ENCODE assay signal across 1 cellular context in the genomic region with DNA sequence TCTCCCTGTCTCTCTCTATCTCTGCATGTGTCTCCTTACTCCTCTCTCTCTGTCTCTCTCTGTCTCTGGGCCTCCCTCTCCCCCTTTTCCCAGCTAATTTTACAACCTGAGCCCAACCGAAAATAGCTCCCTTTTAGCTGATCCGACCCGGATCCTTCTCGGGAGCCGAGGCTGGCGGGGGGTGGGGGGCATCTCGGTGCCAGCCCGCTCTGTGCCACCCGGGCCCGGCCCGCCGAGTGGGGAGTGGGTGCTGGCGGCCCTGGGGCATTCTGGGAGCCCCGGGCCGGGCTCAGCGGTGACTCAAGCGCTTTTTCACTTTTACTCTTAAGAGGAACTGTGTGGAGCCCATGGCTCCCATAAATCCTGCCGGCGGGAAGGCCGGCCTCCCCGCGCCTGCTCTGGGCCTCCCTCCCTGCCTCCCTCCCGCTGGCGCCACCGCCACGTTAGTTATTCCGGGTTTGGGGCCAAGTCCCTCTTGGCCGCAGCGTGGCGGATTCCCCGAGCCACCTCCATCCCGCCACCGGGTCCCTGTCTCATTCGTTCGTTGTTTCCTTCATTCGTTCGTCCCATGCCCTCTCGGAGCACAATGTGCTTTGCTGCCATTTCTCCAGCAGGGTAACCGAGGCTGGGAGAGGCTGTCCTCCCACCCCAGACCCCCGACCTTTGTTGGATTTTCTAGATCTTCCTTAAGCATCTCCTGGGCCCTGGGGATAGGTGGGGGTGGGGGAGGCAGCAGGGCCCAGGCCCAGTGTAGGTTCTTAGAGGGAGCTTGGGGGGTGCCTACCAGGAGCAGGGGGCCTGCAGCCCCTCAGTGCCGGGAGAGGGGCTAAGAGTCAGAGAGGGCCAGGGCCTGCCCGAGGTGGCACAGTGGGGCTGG.
TF ChIP-seq lines count a peak whose summit lies in the region.

No MANE protein-coding gene starts in this region.

TF ChIP-seq in K562, 482 proteins besides CTCF, POLR2A, EP300 and RAD21 (continued from another document and continues in another):
- TF ChIP-seq, protein P1, sequence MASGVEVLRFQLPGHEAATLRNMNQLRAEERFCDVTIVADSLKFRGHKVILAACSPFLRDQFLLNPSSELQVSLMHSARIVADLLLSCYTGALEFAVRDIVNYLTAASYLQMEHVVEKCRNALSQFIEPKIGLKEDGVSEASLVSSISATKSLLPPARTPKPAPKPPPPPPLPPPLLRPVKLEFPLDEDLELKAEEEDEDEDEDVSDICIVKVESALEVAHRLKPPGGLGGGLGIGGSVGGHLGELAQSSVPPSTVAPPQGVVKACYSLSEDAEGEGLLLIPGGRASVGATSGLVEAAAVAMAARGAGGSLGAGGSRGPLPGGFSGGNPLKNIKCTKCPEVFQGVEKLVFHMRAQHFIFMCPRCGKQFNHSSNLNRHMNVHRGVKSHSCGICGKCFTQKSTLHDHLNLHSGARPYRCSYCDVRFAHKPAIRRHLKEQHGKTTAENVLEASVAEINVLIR (CRISPR knock-in tag; IDR thresholded peaks at IDR 0.05) = no peak
- no peak for TF ChIP-seq ZBTB1 (CRISPR knock-in tag; IDR thresholded peaks at IDR 0.05; ENCODE audit: borderline replicate concordance, low read depth)
- no peak for TF ChIP-seq ELF2 (CRISPR knock-in tag; IDR thresholded peaks at IDR 0.05)
- TF ChIP-seq, protein P2, sequence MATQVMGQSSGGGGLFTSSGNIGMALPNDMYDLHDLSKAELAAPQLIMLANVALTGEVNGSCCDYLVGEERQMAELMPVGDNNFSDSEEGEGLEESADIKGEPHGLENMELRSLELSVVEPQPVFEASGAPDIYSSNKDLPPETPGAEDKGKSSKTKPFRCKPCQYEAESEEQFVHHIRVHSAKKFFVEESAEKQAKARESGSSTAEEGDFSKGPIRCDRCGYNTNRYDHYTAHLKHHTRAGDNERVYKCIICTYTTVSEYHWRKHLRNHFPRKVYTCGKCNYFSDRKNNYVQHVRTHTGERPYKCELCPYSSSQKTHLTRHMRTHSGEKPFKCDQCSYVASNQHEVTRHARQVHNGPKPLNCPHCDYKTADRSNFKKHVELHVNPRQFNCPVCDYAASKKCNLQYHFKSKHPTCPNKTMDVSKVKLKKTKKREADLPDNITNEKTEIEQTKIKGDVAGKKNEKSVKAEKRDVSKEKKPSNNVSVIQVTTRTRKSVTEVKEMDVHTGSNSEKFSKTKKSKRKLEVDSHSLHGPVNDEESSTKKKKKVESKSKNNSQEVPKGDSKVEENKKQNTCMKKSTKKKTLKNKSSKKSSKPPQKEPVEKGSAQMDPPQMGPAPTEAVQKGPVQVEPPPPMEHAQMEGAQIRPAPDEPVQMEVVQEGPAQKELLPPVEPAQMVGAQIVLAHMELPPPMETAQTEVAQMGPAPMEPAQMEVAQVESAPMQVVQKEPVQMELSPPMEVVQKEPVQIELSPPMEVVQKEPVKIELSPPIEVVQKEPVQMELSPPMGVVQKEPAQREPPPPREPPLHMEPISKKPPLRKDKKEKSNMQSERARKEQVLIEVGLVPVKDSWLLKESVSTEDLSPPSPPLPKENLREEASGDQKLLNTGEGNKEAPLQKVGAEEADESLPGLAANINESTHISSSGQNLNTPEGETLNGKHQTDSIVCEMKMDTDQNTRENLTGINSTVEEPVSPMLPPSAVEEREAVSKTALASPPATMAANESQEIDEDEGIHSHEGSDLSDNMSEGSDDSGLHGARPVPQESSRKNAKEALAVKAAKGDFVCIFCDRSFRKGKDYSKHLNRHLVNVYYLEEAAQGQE (CRISPR knock-in tag; IDR thresholded peaks at IDR 0.05; ENCODE audit: low read depth) = no peak
- no peak for TF ChIP-seq HEY1 (CRISPR knock-in tag; IDR thresholded peaks at IDR 0.05; ENCODE audit: borderline replicate concordance)
- TF ChIP-seq YY1 (IDR thresholded peaks at IDR 0.05; ENCODE audit: borderline replicate concordance in 1 of 3, control insufficient read depth in 1 of 3, extremely low read depth in 1 of 3, insufficient read depth in 3 of 3, insufficient read length in 1 of 3, insufficient replicate concordance in 2 of 3, low read depth in 1 of 3, low read length in 2 of 3) = peak in 2 of 3 experiments; percentile 5 to 41
- TF ChIP-seq ZNF668 (CRISPR knock-in tag; IDR thresholded peaks at IDR 0.05) = no peak
- TF ChIP-seq SREBF2 (CRISPR knock-in tag; IDR thresholded peaks at IDR 0.05) = no peak
- TF ChIP-seq, protein P3, sequence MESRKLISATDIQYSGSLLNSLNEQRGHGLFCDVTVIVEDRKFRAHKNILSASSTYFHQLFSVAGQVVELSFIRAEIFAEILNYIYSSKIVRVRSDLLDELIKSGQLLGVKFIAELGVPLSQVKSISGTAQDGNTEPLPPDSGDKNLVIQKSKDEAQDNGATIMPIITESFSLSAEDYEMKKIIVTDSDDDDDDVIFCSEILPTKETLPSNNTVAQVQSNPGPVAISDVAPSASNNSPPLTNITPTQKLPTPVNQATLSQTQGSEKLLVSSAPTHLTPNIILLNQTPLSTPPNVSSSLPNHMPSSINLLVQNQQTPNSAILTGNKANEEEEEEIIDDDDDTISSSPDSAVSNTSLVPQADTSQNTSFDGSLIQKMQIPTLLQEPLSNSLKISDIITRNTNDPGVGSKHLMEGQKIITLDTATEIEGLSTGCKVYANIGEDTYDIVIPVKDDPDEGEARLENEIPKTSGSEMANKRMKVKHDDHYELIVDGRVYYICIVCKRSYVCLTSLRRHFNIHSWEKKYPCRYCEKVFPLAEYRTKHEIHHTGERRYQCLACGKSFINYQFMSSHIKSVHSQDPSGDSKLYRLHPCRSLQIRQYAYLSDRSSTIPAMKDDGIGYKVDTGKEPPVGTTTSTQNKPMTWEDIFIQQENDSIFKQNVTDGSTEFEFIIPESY (CRISPR knock-in tag; IDR thresholded peaks at IDR 0.05) = no peak
- no peak for TF ChIP-seq ZNF140 (CRISPR knock-in tag; IDR thresholded peaks at IDR 0.05)
- no peak for TF ChIP-seq GTF2A2 (tag; IDR thresholded peaks at IDR 0.05)
- 0 out of 2 replicates have a peak, but pooled peaks have one; percentile 4 for TF ChIP-seq JUND (IDR thresholded peaks at IDR 0.05; ENCODE audit: borderline replicate concordance, low read depth, low read length)
- no peak for TF ChIP-seq JUND (tag; IDR thresholded peaks at IDR 0.05; ENCODE audit: borderline replicate concordance, low read depth, low read length)
- no peak for TF ChIP-seq SLC30A9 (CRISPR knock-in tag; IDR thresholded peaks at IDR 0.05)
- TF ChIP-seq ILK (tag; IDR thresholded peaks at IDR 0.05; ENCODE audit: borderline replicate concordance, low read depth) = no peak
- TF ChIP-seq, protein P4, sequence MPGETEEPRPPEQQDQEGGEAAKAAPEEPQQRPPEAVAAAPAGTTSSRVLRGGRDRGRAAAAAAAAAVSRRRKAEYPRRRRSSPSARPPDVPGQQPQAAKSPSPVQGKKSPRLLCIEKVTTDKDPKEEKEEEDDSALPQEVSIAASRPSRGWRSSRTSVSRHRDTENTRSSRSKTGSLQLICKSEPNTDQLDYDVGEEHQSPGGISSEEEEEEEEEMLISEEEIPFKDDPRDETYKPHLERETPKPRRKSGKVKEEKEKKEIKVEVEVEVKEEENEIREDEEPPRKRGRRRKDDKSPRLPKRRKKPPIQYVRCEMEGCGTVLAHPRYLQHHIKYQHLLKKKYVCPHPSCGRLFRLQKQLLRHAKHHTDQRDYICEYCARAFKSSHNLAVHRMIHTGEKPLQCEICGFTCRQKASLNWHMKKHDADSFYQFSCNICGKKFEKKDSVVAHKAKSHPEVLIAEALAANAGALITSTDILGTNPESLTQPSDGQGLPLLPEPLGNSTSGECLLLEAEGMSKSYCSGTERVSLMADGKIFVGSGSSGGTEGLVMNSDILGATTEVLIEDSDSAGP (CRISPR knock-in tag; IDR thresholded peaks at IDR 0.05) = no peak
- TF ChIP-seq, protein P5, sequence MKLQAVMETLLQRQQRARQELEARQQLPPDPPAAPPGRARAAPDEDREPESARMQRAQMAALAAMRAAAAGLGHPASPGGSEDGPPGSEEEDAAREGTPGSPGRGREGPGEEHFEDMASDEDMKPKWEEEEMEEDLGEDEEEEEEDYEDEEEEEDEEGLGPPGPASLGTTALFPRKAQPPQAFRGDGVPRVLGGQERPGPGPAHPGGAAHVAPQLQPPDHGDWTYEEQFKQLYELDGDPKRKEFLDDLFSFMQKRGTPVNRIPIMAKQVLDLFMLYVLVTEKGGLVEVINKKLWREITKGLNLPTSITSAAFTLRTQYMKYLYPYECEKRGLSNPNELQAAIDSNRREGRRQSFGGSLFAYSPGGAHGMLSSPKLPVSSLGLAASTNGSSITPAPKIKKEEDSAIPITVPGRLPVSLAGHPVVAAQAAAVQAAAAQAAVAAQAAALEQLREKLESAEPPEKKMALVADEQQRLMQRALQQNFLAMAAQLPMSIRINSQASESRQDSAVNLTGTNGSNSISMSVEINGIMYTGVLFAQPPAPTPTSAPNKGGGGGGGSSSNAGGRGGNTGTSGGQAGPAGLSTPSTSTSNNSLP (IDR thresholded peaks at IDR 0.05; ENCODE audit: borderline replicate concordance, low read depth, low read length) = no peak
- TF ChIP-seq PTTG1 (tag; IDR thresholded peaks at IDR 0.05; ENCODE audit: low read depth) = no peak
- peak; percentile 67 for TF ChIP-seq MEIS2 (IDR thresholded peaks at IDR 0.05; ENCODE audit: partially characterized antibody)
- no peak for TF ChIP-seq STAT5A (IDR thresholded peaks at IDR 0.05; ENCODE audit: borderline replicate concordance, low read length)
- TF ChIP-seq, protein P6, sequence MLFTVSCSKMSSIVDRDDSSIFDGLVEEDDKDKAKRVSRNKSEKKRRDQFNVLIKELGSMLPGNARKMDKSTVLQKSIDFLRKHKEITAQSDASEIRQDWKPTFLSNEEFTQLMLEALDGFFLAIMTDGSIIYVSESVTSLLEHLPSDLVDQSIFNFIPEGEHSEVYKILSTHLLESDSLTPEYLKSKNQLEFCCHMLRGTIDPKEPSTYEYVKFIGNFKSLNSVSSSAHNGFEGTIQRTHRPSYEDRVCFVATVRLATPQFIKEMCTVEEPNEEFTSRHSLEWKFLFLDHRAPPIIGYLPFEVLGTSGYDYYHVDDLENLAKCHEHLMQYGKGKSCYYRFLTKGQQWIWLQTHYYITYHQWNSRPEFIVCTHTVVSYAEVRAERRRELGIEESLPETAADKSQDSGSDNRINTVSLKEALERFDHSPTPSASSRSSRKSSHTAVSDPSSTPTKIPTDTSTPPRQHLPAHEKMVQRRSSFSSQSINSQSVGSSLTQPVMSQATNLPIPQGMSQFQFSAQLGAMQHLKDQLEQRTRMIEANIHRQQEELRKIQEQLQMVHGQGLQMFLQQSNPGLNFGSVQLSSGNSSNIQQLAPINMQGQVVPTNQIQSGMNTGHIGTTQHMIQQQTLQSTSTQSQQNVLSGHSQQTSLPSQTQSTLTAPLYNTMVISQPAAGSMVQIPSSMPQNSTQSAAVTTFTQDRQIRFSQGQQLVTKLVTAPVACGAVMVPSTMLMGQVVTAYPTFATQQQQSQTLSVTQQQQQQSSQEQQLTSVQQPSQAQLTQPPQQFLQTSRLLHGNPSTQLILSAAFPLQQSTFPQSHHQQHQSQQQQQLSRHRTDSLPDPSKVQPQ (CRISPR knock-in tag; IDR thresholded peaks at IDR 0.05; ENCODE audit: borderline replicate concordance) = no peak
- no peak for TF ChIP-seq IRF2 (CRISPR knock-in tag; IDR thresholded peaks at IDR 0.05)
- TF ChIP-seq KLF16 (IDR thresholded peaks at IDR 0.05) = no peak
- TF ChIP-seq KHSRP (IDR thresholded peaks at IDR 0.05) = no peak
- TF ChIP-seq, protein P7, sequence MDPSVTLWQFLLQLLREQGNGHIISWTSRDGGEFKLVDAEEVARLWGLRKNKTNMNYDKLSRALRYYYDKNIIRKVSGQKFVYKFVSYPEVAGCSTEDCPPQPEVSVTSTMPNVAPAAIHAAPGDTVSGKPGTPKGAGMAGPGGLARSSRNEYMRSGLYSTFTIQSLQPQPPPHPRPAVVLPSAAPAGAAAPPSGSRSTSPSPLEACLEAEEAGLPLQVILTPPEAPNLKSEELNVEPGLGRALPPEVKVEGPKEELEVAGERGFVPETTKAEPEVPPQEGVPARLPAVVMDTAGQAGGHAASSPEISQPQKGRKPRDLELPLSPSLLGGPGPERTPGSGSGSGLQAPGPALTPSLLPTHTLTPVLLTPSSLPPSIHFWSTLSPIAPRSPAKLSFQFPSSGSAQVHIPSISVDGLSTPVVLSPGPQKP (CRISPR knock-in tag; IDR thresholded peaks at IDR 0.05) = no peak
- TF ChIP-seq MYNN (IDR thresholded peaks at IDR 0.05) = no peak
- TF ChIP-seq MYNN (CRISPR knock-in tag; IDR thresholded peaks at IDR 0.05) = no peak
- TF ChIP-seq SP1 (CRISPR knock-in tag; IDR thresholded peaks at IDR 0.05) = no peak
- peak; percentile 15; the same call in 1 of the 2 replicates for TF ChIP-seq POLR2AphosphoS5 (IDR thresholded peaks at IDR 0.05; ENCODE audit: control insufficient read depth, insufficient read depth, low read depth, low read length)
- no peak for TF ChIP-seq TRIM24 (IDR thresholded peaks at IDR 0.05)
- 0 out of 2 replicates have a peak, but pooled peaks have one; percentile 11 for TF ChIP-seq HDGF (IDR thresholded peaks at IDR 0.05)
- no peak for TF ChIP-seq RUNX1 (IDR thresholded peaks at IDR 0.05; ENCODE audit: low read depth)
- TF ChIP-seq, protein P8, sequence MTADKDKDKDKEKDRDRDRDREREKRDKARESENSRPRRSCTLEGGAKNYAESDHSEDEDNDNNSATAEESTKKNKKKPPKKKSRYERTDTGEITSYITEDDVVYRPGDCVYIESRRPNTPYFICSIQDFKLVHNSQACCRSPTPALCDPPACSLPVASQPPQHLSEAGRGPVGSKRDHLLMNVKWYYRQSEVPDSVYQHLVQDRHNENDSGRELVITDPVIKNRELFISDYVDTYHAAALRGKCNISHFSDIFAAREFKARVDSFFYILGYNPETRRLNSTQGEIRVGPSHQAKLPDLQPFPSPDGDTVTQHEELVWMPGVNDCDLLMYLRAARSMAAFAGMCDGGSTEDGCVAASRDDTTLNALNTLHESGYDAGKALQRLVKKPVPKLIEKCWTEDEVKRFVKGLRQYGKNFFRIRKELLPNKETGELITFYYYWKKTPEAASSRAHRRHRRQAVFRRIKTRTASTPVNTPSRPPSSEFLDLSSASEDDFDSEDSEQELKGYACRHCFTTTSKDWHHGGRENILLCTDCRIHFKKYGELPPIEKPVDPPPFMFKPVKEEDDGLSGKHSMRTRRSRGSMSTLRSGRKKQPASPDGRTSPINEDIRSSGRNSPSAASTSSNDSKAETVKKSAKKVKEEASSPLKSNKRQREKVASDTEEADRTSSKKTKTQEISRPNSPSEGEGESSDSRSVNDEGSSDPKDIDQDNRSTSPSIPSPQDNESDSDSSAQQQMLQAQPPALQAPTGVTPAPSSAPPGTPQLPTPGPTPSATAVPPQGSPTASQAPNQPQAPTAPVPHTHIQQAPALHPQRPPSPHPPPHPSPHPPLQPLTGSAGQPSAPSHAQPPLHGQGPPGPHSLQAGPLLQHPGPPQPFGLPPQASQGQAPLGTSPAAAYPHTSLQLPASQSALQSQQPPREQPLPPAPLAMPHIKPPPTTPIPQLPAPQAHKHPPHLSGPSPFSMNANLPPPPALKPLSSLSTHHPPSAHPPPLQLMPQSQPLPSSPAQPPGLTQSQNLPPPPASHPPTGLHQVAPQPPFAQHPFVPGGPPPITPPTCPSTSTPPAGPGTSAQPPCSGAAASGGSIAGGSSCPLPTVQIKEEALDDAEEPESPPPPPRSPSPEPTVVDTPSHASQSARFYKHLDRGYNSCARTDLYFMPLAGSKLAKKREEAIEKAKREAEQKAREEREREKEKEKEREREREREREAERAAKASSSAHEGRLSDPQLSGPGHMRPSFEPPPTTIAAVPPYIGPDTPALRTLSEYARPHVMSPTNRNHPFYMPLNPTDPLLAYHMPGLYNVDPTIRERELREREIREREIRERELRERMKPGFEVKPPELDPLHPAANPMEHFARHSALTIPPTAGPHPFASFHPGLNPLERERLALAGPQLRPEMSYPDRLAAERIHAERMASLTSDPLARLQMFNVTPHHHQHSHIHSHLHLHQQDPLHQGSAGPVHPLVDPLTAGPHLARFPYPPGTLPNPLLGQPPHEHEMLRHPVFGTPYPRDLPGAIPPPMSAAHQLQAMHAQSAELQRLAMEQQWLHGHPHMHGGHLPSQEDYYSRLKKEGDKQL (CRISPR knock-in tag; IDR thresholded peaks at IDR 0.05; ENCODE audit: borderline replicate concordance) = no peak
- no peak for TF ChIP-seq CBX3 (IDR thresholded peaks at IDR 0.05; ENCODE audit: borderline replicate concordance in 1 of 2, low read length in 2 of 2)
- no peak for TF ChIP-seq LARP7 (IDR thresholded peaks at IDR 0.05)
- no peak for TF ChIP-seq ZNF324 (CRISPR knock-in tag; IDR thresholded peaks at IDR 0.05)
- no peak for TF ChIP-seq SNRNP70 (optimal IDR thresholded peaks at IDR 0.05; ENCODE audit: low read depth, low read length)
